In genomic region chr3:134337511-134338200, GRCh38 we compare ENCODE assay signal across 26 cellular contexts. TPM values are rescaled to one million over a fixed set of nuclear protein-coding genes. Genes with fewer than 3 reads are reported as not detected.
DNase-seq lines count a peak whose midpoint lies in the region; ATAC-seq, FAIRE-seq and TF ChIP-seq lines count a peak whose summit lies in the region.
"Had no signal": no experiment of that assay in that cellular context is flagged by ENCODE, and none has a peak within 500 bp of the region (broad histone marks: within the 10 kb centered on the region; RNA-seq: fewer than 3 reads in every experiment).

No MANE protein-coding gene starts in this region.

- CTCF ChIA-PET in A549 (lab: Yijun Ruan, JAX) = interaction anchor here (0.6 to 1.6 kb wide), 6 partner anchors 11 to 145 kb away, joined by 3 to 4 read pairs (median 4); no protein-coding TSS in a partner anchor
- CTCF ChIA-PET in H1 (lab: Charles Lee; ENCODE audit: partially characterized antibody) = interaction anchor here (0.8 to 3.7 kb wide), 17 partner anchors 9 to 214 kb away, joined by 3 to 23 read pairs (median 6); partner anchors contain the start of gene AMOTL2

- no peaks in the 10 kb centered on the region for H3K9me3 Mint-ChIP-seq in nephron progenitor cell
- H3K9me3 Mint-ChIP-seq: activated CD4-positive, alpha-beta memory T cell treated with anti-CD3 and anti-CD28 coated beads for 36 hours; central memory CD8-positive, alpha-beta T cell had no signal

- H3K27me3 ChIP-seq in H1 (replicated peaks in 1 of 4; ENCODE audit: control insufficient read depth in 3 of 4, extremely low read depth in 1 of 4, insufficient read depth in 3 of 4, low read length in 3 of 4) (no peaks in the 10 kb centered on the region; a peak in 1 of 7 replicates), osteoblast (ENCODE audit: insufficient read depth, low read length) (no peaks in the 10 kb centered on the region)
- H3K27me3 ChIP-seq: esophagus muscularis mucosa, Peyer's patch, spleen, uterus had no signal

- no peak overlapping the region for H3K4ac ChIP-seq in H1 (replicated peaks; ENCODE audit: insufficient read length, low read depth, low read length)

- no peak overlapping the region for H3K9ac ChIP-seq in H1 (replicated peaks in 1 of 4; ENCODE audit: extremely low read depth in 1 of 4, low read depth in 3 of 4, low read length in 3 of 4)

- no peaks in the 10 kb centered on the region for H3K23me2 ChIP-seq in H1 (ENCODE audit: low read depth, low read length)

- H3K79me2 ChIP-seq in H1 (ENCODE audit: control insufficient read depth in 1 of 2, insufficient read depth in 2 of 2, low read length in 2 of 2) (no peaks in the 10 kb centered on the region), osteoblast (ENCODE audit: insufficient read depth, low read length) (no peaks in the 10 kb centered on the region)

- H4K91ac ChIP-seq in H1 (replicated peaks; ENCODE audit: insufficient read length, low read length) = no peak overlapping the region

- H3K9me3 ChIP-seq in A549 = no peaks in the 10 kb centered on the region
- no peaks in the 10 kb centered on the region for H3K9me3 ChIP-seq in H1 (ENCODE audit: insufficient read depth in 2 of 2, low read depth in 1 of 2, low read length in 1 of 2)
- no peaks in the 10 kb centered on the region for H3K9me3 ChIP-seq in osteoblast (ENCODE audit: low read depth, low read length)
- H3K9me3 ChIP-seq: esophagus muscularis mucosa, mucosa of descending colon, Peyer's patch, spleen, uterus had no signal

- no peak overlapping the region for H2AFZ ChIP-seq in H1 (ENCODE audit: low read length)
- no peak overlapping the region for H2AFZ ChIP-seq in osteoblast (ENCODE audit: low read length)

- H3K36me3 ChIP-seq in H1 (ENCODE audit: control insufficient read depth in 2 of 4, insufficient read depth in 4 of 4, low read length in 3 of 4) (no peaks in the 10 kb centered on the region), osteoblast (ENCODE audit: insufficient read depth, low read length) (no peaks in the 10 kb centered on the region)
- H3K36me3 ChIP-seq: esophagus muscularis mucosa, Peyer's patch, spleen, uterus had no signal

- H2BK20ac ChIP-seq in H1 (ENCODE audit: low read length) = no peak overlapping the region; the same call in 1 of the 2 replicates

- TF ChIP-seq EP300 in A549 (IDR thresholded peaks at IDR 0.05) (no peak), H1 (IDR thresholded peaks at IDR 0.05; ENCODE audit: borderline replicate concordance in 1 of 2, low read depth in 2 of 2, low read length in 2 of 2) (no peak)

- TF ChIP-seq CTCF in A549 (IDR thresholded peaks at IDR 0.05) = no peak
- TF ChIP-seq CTCF in H1 (IDR thresholded peaks at IDR 0.05; ENCODE audit: control extremely low read depth in 1 of 3, insufficient read depth in 1 of 3, low read depth in 1 of 3, low read length in 3 of 3) = peak in 2 of 3 experiments; percentile 9 to 31; a peak in 2 of 4 replicates
- TF ChIP-seq CTCF in osteoblast (IDR thresholded peaks at IDR 0.05; ENCODE audit: extremely low read depth, low read depth, low read length) = peak; percentile 11
- TF ChIP-seq CTCF in nephron progenitor cell (IDR thresholded peaks at IDR 0.05) = no peak

- H3K4me3 ChIP-seq in A549 = no peak overlapping the region
- H3K4me3 ChIP-seq in H1 (ENCODE audit: extremely low read depth in 1 of 4, insufficient read depth in 2 of 4, low read depth in 3 of 4, low read length in 4 of 4) = no peak overlapping the region
- no peak overlapping the region for H3K4me3 ChIP-seq in osteoblast (ENCODE audit: insufficient read depth, low read length)
- H3K4me3 ChIP-seq: esophagus muscularis mucosa, mucosa of descending colon, Peyer's patch, SK-N-MC, spleen, uterus had no signal

- H3K4me1 Mint-ChIP-seq in nephron progenitor cell = peaks cover 48% of the 10 kb centered on the region
- H3K4me1 Mint-ChIP-seq: central memory CD8-positive, alpha-beta T cell had no signal

- H3K18ac ChIP-seq in H1 (ENCODE audit: extremely low read depth, low read length) = no peak overlapping the region

- ATAC-seq in A549 = peak in 1 of 2 experiments; percentile 28; a peak in 3 of 6 replicates
- no peak for ATAC-seq in GM19035 (IDR thresholded peaks at IDR 0.05; ENCODE audit: unreplicated experiment)
- ATAC-seq in GM21515 (IDR thresholded peaks at IDR 0.05; ENCODE audit: unreplicated experiment) = no peak
- ATAC-seq: left colon, mucosa of descending colon had no signal

- H3K4me1 ChIP-seq in A549 = peaks cover 64% of the 10 kb centered on the region
- H3K4me1 ChIP-seq in H1 (replicated peaks in 1 of 4; ENCODE audit: control insufficient read depth in 3 of 4, insufficient read depth in 4 of 4, low read length in 3 of 4) = peaks cover 0 to 14% (median 3%) of the 10 kb centered on the region in 4 experiments; a peak in 6 of 7 replicates
- peaks cover 64% of the 10 kb centered on the region for H3K4me1 ChIP-seq in osteoblast (ENCODE audit: insufficient read depth, low read length)

- TF ChIP-seq RAD21 in A549 (conservative IDR thresholded peaks at IDR 0.05 in 1 of 2, IDR thresholded peaks at IDR 0.05 in 1 of 2) (no peak), H1 (IDR thresholded peaks at IDR 0.05 in 1 of 2, conservative IDR thresholded peaks at IDR 0.05 in 1 of 2; ENCODE audit: low read depth in 2 of 2, low read length in 2 of 2) (peak in 1 of 2 experiments; percentile 23; a peak in 1 of 4 replicates)

- no peak overlapping the region for H3K4me3 Mint-ChIP-seq in nephron progenitor cell
- H3K4me3 Mint-ChIP-seq: activated CD4-positive, alpha-beta memory T cell treated with anti-CD3 and anti-CD28 coated beads for 36 hours; central memory CD8-positive, alpha-beta T cell had no signal

- H4K5ac ChIP-seq in H1 (ENCODE audit: insufficient read length, low read depth, low read length) = no peak overlapping the region

- POLR2A ChIA-PET in A549 (lab: Yijun Ruan, JAX) = no interaction called here
- POLR2A ChIA-PET in H1 (lab: Charles Lee; ENCODE audit: partially characterized antibody) = interaction anchor here (1.2 to 43.9 kb wide), 3 partner anchors 10 to 28 kb away, joined by 3 to 1731 read pairs (median 6); partner anchors contain the start of gene AMOTL2

- peak overlapping the region; percentile 44; the same call in 1 of the 2 replicates for H2BK5ac ChIP-seq in H1 (ENCODE audit: low read depth, low read length)

- H3K56ac ChIP-seq in H1 (replicated peaks; ENCODE audit: insufficient read length, low read depth, low read length) = no peak overlapping the region

- WGBS in A549 (ENCODE audit: missing lambda C conversion rate) = 89% methylated on average over 3 of the region's 3 CpGs
- 90% methylated on average over 3 of the region's 3 CpGs; no CpG with 5 or more reads in 1 of the 2 experiments for WGBS in H1 (ENCODE audit: extremely low coverage in 1 of 2, insufficient coverage in 1 of 2, insufficient read length in 1 of 2, insufficient replicate concordance in 2 of 2, low coverage in 1 of 2, low lambda C conversion rate in 2 of 2, missing lambda C conversion rate in 1 of 2), 2 experiments

- 0 out of 2 replicates have a peak overlapping the region, but pooled peaks have one; percentile 30 for H2AK5ac ChIP-seq in H1 (ENCODE audit: low read depth, low read length)

- DNase-seq in A549 (ENCODE audit: low read depth in 1 of 2, low spot score in 1 of 2) (no peak), HK-2 (ENCODE audit: unreplicated experiment) (peak; percentile 2), H1 (ENCODE audit: low read depth in 1 of 2, low spot score in 2 of 2) (no peak), osteoblast (ENCODE audit: insufficient read length, low spot score, missing footprints) (no peak), kidney glomerular epithelial cell (lab: John Stamatoyannopoulos, UW) (no peak), nephron progenitor cell (no peak)
- DNase-seq: activated CD4-positive, alpha-beta memory T cell treated with anti-CD3 and anti-CD28 coated beads for 36 hours; activated T-cell treated with anti-CD3 and anti-CD28 coated beads for 4 hours; amniotic stem cell; KG1; left colon; mucosa of descending colon; MV-4-11; NCI-H187 treated with DMSO at 0.1 percent for 48 hours; spleen; stimulated activated CD4-positive, alpha-beta T cell treated with anti-CD3 and anti-CD28 coated beads, Interleukin-4, amount 100 ng/mL, for 4 hours; T-helper 2 cell had no signal

- no peaks in the 10 kb centered on the region for H3K36me3 Mint-ChIP-seq in nephron progenitor cell (ENCODE audit: low read depth)
- H3K36me3 Mint-ChIP-seq: activated CD4-positive, alpha-beta memory T cell treated with anti-CD3 and anti-CD28 coated beads for 36 hours had no signal

- H3K14ac ChIP-seq in H1 (ENCODE audit: insufficient read length) = no peak overlapping the region

- no peak for TF ChIP-seq POLR2A in A549 (IDR thresholded peaks at IDR 0.05; ENCODE audit: low read length)
- TF ChIP-seq POLR2A in H1 (IDR thresholded peaks at IDR 0.05; ENCODE audit: control extremely low read depth in 1 of 2, low read depth in 2 of 2, low read length in 2 of 2) = no peak

- peaks cover 12% of the 10 kb centered on the region for H3K27me3 Mint-ChIP-seq in nephron progenitor cell (ENCODE audit: low read depth, poor library complexity)
- H3K27me3 Mint-ChIP-seq: activated CD4-positive, alpha-beta memory T cell treated with anti-CD3 and anti-CD28 coated beads for 36 hours had no signal

- no peaks in the 10 kb centered on the region for H3K79me1 ChIP-seq in H1 (ENCODE audit: low read depth, low read length)

- no peak overlapping the region for H3K23ac ChIP-seq in H1 (ENCODE audit: insufficient read length)

- peak overlapping the region; percentile 93; the same call in 1 of the 2 replicates for H2BK15ac ChIP-seq in H1 (ENCODE audit: low read length)

- peak overlapping the region; percentile 96 to 100 for H3K27ac ChIP-seq in A549
- H3K27ac ChIP-seq in H1 (ENCODE audit: low read depth, low read length) = no peak overlapping the region
- H3K27ac ChIP-seq in osteoblast (ENCODE audit: low read depth, low read length) = no peak overlapping the region
- H3K27ac ChIP-seq: Peyer's patch, SK-N-MC, spleen, uterus, VCaP had no signal

- H2BK12ac ChIP-seq in H1 (ENCODE audit: low read depth, low read length) = peak overlapping the region; percentile 63; the same call in 1 of the 2 replicates

- H4K8ac ChIP-seq in H1 (ENCODE audit: extremely low read depth, insufficient read depth, low read length) = peak overlapping the region; percentile 7; the same call in 1 of the 2 replicates

- H3K4me2 ChIP-seq in A549 (no peak overlapping the region), H1 (ENCODE audit: insufficient read depth in 1 of 2, low read depth in 2 of 2, low read length in 2 of 2) (no peak overlapping the region), osteoblast (ENCODE audit: insufficient read depth, low read length) (no peak overlapping the region)

- FAIRE-seq in A549 (lab: Jason Lieb, UNC) (no peak), H1 (lab: Jason Lieb, UNC) (no peak)
- FAIRE-seq: GM18507 had no signal

- H4K20me1 ChIP-seq in H1 (replicated peaks in 1 of 2; ENCODE audit: control insufficient read depth in 1 of 2, insufficient read depth in 2 of 2, low read length in 2 of 2) (no peaks in the 10 kb centered on the region), osteoblast (ENCODE audit: insufficient read depth, low read length) (no peaks in the 10 kb centered on the region)

- H2BK120ac ChIP-seq in H1 (replicated peaks; ENCODE audit: low read depth, low read length) = no peak overlapping the region

- no peak overlapping the region for H3K27ac Mint-ChIP-seq in nephron progenitor cell
- H3K27ac Mint-ChIP-seq: activated CD4-positive, alpha-beta memory T cell treated with anti-CD3 and anti-CD28 coated beads for 36 hours had no signal

RNA-seq across cellular contexts. Expression of gene AMOTL2, which starts 36.6 kb away (rescaled TPM):
- polyA plus RNA-seq in A549 (2011; rRNA removed) (36.3 and 44.1 TPM in 2 replicates), A549 (2017; fragmentation: RNase III; extraction: RNeasy Plus Mini Kit Qiagen cat#74134 plus additional on column Dnase treatment) (40.7 to 49.4 TPM (median 41.1 TPM) in 3 replicates), H1 (2011; rRNA removed) (19.0 and 33.5 TPM in 2 replicates)
- 70.4 and 95.3 TPM in 2 replicates for polyA plus RNA-seq in A549 (2012; cell fraction: cytosol; rRNA removed)
- 144 and 160 TPM in 2 replicates for polyA plus RNA-seq in A549 (2012; cell fraction: nucleus; rRNA removed)
- polyA minus RNA-seq in A549 (2011; rRNA and poly(A)+ RNA removed) = 48.6 and 69.1 TPM in 2 replicates
- 60.3 and 63.7 TPM in 2 replicates for total RNA-seq in H1 (2021; fragmentation: NEBNext Ultra II Directional; extraction: Animal tissue kit (Norgen Biotek cat#: 25700))
- polyA plus RNA-seq in H1 (2011; cell fraction: cytosol; rRNA removed) = 31.5 TPM
- 61.9 TPM for polyA plus RNA-seq in H1 (2011; cell fraction: nucleus; rRNA removed)
- 19.2 to 24.1 TPM (median 20.7 TPM) in 4 replicates for polyA plus RNA-seq in H1 (2012, experiment 1 of 2)
- 17.1 TPM for polyA plus RNA-seq in H1 (2012, experiment 2 of 2)
- polyA plus RNA-seq in H1 (2013, experiment 1 of 2) = 18.6 TPM
- polyA plus RNA-seq in H1 (2013, experiment 2 of 2) = 17.2 TPM
- polyA minus RNA-seq in H1 (2011; rRNA and poly(A)+ RNA removed) = 34.9 and 37.0 TPM in 2 replicates
- 31.9 TPM for polyA minus RNA-seq in H1 (2011; cell fraction: cytosol; rRNA and poly(A)+ RNA removed)
- polyA minus RNA-seq in H1 (2011; cell fraction: nucleus; rRNA and poly(A)+ RNA removed) = 103 TPM
- 205 and 300 TPM in 2 replicates for total RNA-seq in osteoblast

Comparison
In these comparisons a context has a peak if more than half of its experiments do, and no peak if none do; other contexts are left out.
1. H3K27ac ChIP-seq: peak in A549 (2 of 2); none in H1 (single experiment) and osteoblast (single experiment).
2. CTCF ChIP-seq: peak in H1 (2 of 3) and osteoblast (single experiment); none in A549 (single experiment) and nephron progenitor cell (single experiment).
3. Of the 18 proteins assayed by ChIP-seq in both H1 and A549: peak only in H1: CTCF; only in A549: none; in both: none; in neither: 16; mixed calls (peak in some experiments, not most) for 1.